In genomic region chr19:15251749-15252397, GRCh38 we compare ENCODE assay signal across 8 cellular contexts. TPM values are rescaled to one million over a fixed set of nuclear protein-coding genes. Genes with fewer than 3 reads are reported as not detected.
DNase-seq lines count a peak whose midpoint lies in the region; ATAC-seq, FAIRE-seq and TF ChIP-seq lines count a peak whose summit lies in the region.

No MANE protein-coding gene starts in this region.

- H3K23ac ChIP-seq in trophoblast cell (ENCODE audit: low read length), result no peak overlapping the region

- H3K79me1 ChIP-seq in trophoblast cell (ENCODE audit: low read length), result peaks cover 14% of the 10 kb centered on the region

- H2AK5ac ChIP-seq in trophoblast cell (ENCODE audit: low read length), result no peak overlapping the region

- H3K4me1 ChIP-seq in RWPE2 (ENCODE audit: insufficient read depth, poor library complexity, severe bottlenecking), result peaks cover 37% of the 10 kb centered on the region
- peaks cover 37 to 39% of the 10 kb centered on the region in 2 experiments for H3K4me1 ChIP-seq in trophoblast cell (ENCODE audit: control insufficient read depth in 1 of 2, insufficient read depth in 2 of 2, low read length in 2 of 2)

- H3K27me3 ChIP-seq in RWPE2 (ENCODE audit: insufficient read depth, poor library complexity, severe bottlenecking) (no peaks in the 10 kb centered on the region), trophoblast cell (ENCODE audit: insufficient read depth, low read length) (no peaks in the 10 kb centered on the region)

- peak overlapping the region; percentile 67 for H3K27ac ChIP-seq in RWPE2 (ENCODE audit: poor library complexity, severe bottlenecking)
- peak overlapping the region; percentile 35 for H3K27ac ChIP-seq in trophoblast cell (ENCODE audit: low read depth, low read length)

- no peak overlapping the region for H3K4me2 ChIP-seq in trophoblast cell (ENCODE audit: low read length)

- ATAC-seq in RWPE2 (ENCODE audit: low read depth) (peak; percentile 61), GM21786 (IDR thresholded peaks at IDR 0.05; ENCODE audit: unreplicated experiment) (no peak)

- no peak for TF ChIP-seq CTCF in RWPE2 (IDR thresholded peaks at IDR 0.05; ENCODE audit: poor library complexity, severe bottlenecking)
- TF ChIP-seq CTCF in fibroblast of the aortic adventitia (IDR thresholded peaks at IDR 0.05; ENCODE audit: insufficient read depth, low read length), result peak; percentile 83

- H3K36me3 ChIP-seq in RWPE2 (ENCODE audit: low read depth) (peaks cover 90% of the 10 kb centered on the region), trophoblast cell (ENCODE audit: control insufficient read depth in 1 of 2, insufficient read depth in 2 of 2, low read length in 2 of 2) (peaks cover 78 to 81% of the 10 kb centered on the region in 2 experiments)

- H2BK120ac ChIP-seq in trophoblast cell (ENCODE audit: insufficient read depth, low read length, poor library complexity), result no peak overlapping the region

- H3K14ac ChIP-seq in trophoblast cell (ENCODE audit: low read length), result no peak overlapping the region

- H4K8ac ChIP-seq in trophoblast cell (ENCODE audit: low read depth, low read length), result no peak overlapping the region

- FAIRE-seq in GM19239 (lab: Jason Lieb, UNC), result no peak

- H4K12ac ChIP-seq in trophoblast cell (ENCODE audit: low read depth, low read length), result no peak overlapping the region

- DNase-seq in Daoy (ENCODE audit: low read depth), result peak; percentile 93
- DNase-seq in RWPE2 (ENCODE audit: low spot score), result no peak
- peak; percentile 98 for DNase-seq in fibroblast of the aortic adventitia (ENCODE audit: low read depth)
- DNase-seq in trophoblast cell, result peak; percentile 43 to 66
- no peak for DNase-seq in GM19239 (ENCODE audit: insufficient read length, low spot score)
- DNase-seq in HPDE6-E6E7 (ENCODE audit: extremely low spot score), result no peak
- DNase-seq in NCI-H1436 treated with DMSO at 0.1 percent for 48 hours (lab: John Stamatoyannopoulos, UW), result no peak

- H4K91ac ChIP-seq in trophoblast cell (ENCODE audit: low read depth, low read length), result no peak overlapping the region

- H2BK5ac ChIP-seq in trophoblast cell (ENCODE audit: low read depth, low read length, poor library complexity), result no peak overlapping the region

- H2BK12ac ChIP-seq in trophoblast cell (ENCODE audit: low read length), result no peak overlapping the region

- no peak overlapping the region for H3K4ac ChIP-seq in trophoblast cell (ENCODE audit: low read depth, low read length)

- no peaks in the 10 kb centered on the region for H3K9me3 ChIP-seq in RWPE2 (ENCODE audit: severe bottlenecking)
- H3K9me3 ChIP-seq in trophoblast cell (ENCODE audit: insufficient read depth, low read depth, low read length), result peaks cover 2% of the 10 kb centered on the region

- H3K18ac ChIP-seq in trophoblast cell (ENCODE audit: low read length), result peak overlapping the region; percentile 16

- H3K4me3 ChIP-seq in RWPE2 (ENCODE audit: severe bottlenecking) (no peak overlapping the region), fibroblast of the aortic adventitia (ENCODE audit: low read depth, low read length) (peak overlapping the region; percentile 40), trophoblast cell (ENCODE audit: low read depth, low read length) (no peak overlapping the region)

- no CpG with 5 or more reads among the region's 14 CpGs for WGBS in trophoblast cell (ENCODE audit: extremely low coverage, insufficient coverage, insufficient read length)

- H3K9ac ChIP-seq in trophoblast cell (ENCODE audit: low read length), result no peak overlapping the region

- H3K79me2 ChIP-seq in trophoblast cell (ENCODE audit: control insufficient read depth, insufficient read depth, low read length, poor library complexity), result peaks cover 4% of the 10 kb centered on the region

- H2AFZ ChIP-seq in trophoblast cell (ENCODE audit: insufficient read depth, low read length, poor library complexity), result no peak overlapping the region

RNA-seq across cellular contexts. Expression of gene EPHX3, which starts 19.6 kb away (rescaled TPM):
- 0.11 TPM in 1 of 2 replicates, not detected in the other for total RNA-seq in Daoy (2014; rRNA removed; shearing (Covaris generic))
- total RNA-seq in fibroblast of the aortic adventitia (ENCODE audit: low replicate concordance), result 0.09 TPM in 1 of 2 replicates, not detected in the other
- polyA plus RNA-seq in trophoblast cell (2013), result 4.4 and 4.7 TPM in 2 replicates

RNA-seq across cellular contexts. Expression of gene NOTCH3, which starts 51.1 kb away (rescaled TPM):
- total RNA-seq in Daoy (2014; rRNA removed; shearing (Covaris generic)), result 0.97 and 1.0 TPM in 2 replicates
- 39.4 and 44.4 TPM in 2 replicates for total RNA-seq in fibroblast of the aortic adventitia (ENCODE audit: low replicate concordance)
- polyA plus RNA-seq in trophoblast cell (2013), result 34.4 and 37.9 TPM in 2 replicates

Comparison
In these comparisons a context has a peak if more than half of its experiments do, and no peak if none do; other contexts are left out.
1. DNase-seq: peak in Daoy (single experiment), fibroblast of the aortic adventitia (single experiment) and trophoblast cell (2 of 2); none in RWPE2 (single experiment), GM19239 (single experiment), HPDE6-E6E7 (single experiment) and NCI-H1436 treated with DMSO at 0.1 percent for 48 hours (single experiment).
2. RNA of gene NOTCH3, which starts 51.1 kb away (total RNA-seq): 39.4 to 44.4 TPM in fibroblast of the aortic adventitia; 0.97 to 1.0 TPM in Daoy; every median in the first group is over 10 times any median in the second.